ENCODE assay signal across 11 cellular contexts in the genomic region with DNA sequence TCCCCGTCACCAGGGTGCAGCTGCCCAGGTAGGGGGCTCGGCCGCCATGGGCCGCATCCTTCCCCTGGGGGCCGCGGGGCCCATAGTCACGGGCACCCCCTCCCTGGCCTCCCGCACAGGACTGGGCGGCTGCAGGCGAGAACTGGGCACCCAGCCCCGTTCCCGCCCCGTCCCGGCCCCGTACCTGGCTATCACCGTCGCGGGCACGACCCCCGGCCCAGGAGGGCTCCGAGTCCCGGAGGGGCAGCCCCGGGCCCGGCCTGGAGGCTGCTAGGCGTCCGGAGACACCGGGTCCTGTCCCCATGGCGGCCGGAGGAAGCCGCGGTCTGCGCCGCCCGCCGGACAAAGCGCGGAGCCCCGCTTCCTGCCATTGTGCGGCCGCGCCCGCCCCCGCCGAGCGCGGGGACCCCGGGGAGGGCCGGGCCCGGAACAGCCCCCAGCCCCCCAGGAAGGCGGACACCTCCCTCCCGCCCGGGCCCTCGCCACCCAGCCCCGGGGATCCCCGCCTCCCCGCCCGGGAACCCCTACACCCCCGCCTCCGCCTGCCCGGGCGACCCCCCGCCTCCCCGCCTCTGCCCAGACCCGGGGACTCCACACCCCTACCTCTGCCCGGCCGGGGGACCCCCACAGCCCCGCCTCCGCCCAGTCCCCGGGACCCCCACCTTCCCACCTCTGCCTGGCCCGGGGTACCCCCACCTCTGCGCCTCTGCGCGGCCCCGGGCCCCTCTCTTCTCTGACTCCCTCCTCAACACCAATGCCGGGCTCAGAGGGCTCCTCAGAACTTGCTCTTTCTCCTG. TPM values are rescaled to one million over a fixed set of nuclear protein-coding genes. Genes with fewer than 3 reads are reported as not detected.
DNase-seq lines count a peak whose midpoint lies in the region; ATAC-seq and TF ChIP-seq lines count a peak whose summit lies in the region.
"Had no signal": no experiment of that assay in that cellular context is flagged by ENCODE, and none has a peak within 500 bp of the region (broad histone marks: within the 10 kb centered on the region; RNA-seq: fewer than 3 reads in every experiment).

No MANE protein-coding gene starts in this region.

- DNase-seq in WERI-Rb-1 = no peak
- DNase-seq in heart left ventricle = peak in 1 of 5 donors; percentile 49
- no peak for DNase-seq in trophoblast cell
- no peak for DNase-seq in cerebellar cortex (ENCODE audit: low spot score)
- DNase-seq in NCI-H187 (lab: John Stamatoyannopoulos, UW) = no peak
- no peak for DNase-seq in stimulated activated CD4-positive, alpha-beta T cell treated with anti-CD3 and anti-CD28 coated beads, Interleukin-2, amount 100 ng/mL, for 24 hours
- DNase-seq: activated CD4-positive, alpha-beta memory T cell treated with anti-CD3 and anti-CD28 coated beads, Interleukin-2, amount 10 ng/mL, durations not matched to agents 7 days and 5 days; DND-41; effector CD4-positive, alpha-beta T cell had no signal

- peak overlapping the region; percentile 93 for H4K12ac ChIP-seq in trophoblast cell (ENCODE audit: low read depth, low read length)

- H3K27me3 ChIP-seq in BLaER1 treated with 17β-estradiol and CSF1 and Interleukin-3, amounts not matched to agents 10 nM and 100 nM = peaks cover 53 to 85% (median 67%) of the 10 kb centered on the region in 11 experiments
- no peaks in the 10 kb centered on the region for H3K27me3 ChIP-seq in WERI-Rb-1 (ENCODE audit: insufficient read depth, low read depth, severe bottlenecking)
- peaks cover 0 to 27% (median 4%) of the 10 kb centered on the region in 9 donors for H3K27me3 ChIP-seq in heart left ventricle
- H3K27me3 ChIP-seq in trophoblast cell (ENCODE audit: insufficient read depth, low read length) = no peaks in the 10 kb centered on the region

- H2BK12ac ChIP-seq in trophoblast cell (ENCODE audit: low read length) = peak overlapping the region; percentile 3

- H3K18ac ChIP-seq in trophoblast cell (ENCODE audit: low read length) = peak overlapping the region; percentile 91

- intact Hi-C loops in heart left ventricle (cut with DNase I) = loop anchor here in 9 of 10 donors (5.0 to 10.0 kb wide), 6 partner anchors 37 to 162 kb away; a partner anchor contains a TSS

- H4K8ac ChIP-seq in trophoblast cell (ENCODE audit: low read depth, low read length) = peak overlapping the region; percentile 97

- H4K20me1 ChIP-seq in BLaER1 treated with 17β-estradiol and CSF1 and Interleukin-3, amounts not matched to agents 10 nM and 100 nM = peaks cover 0 to 65% (median 24%) of the 10 kb centered on the region in 11 experiments; a peak in 15 of 22 replicates

- peak overlapping the region; percentile 58 for H2AFZ ChIP-seq in trophoblast cell (ENCODE audit: insufficient read depth, low read length, poor library complexity)

- TF ChIP-seq CTCF in WERI-Rb-1 (IDR thresholded peaks at IDR 0.05; ENCODE audit: low read depth, low read length) = no peak
- TF ChIP-seq CTCF in heart left ventricle (IDR thresholded peaks at IDR 0.05) = no peak

- no peak for TF ChIP-seq POLR2A in heart left ventricle (IDR thresholded peaks at IDR 0.05)

- no peak overlapping the region for H3K23ac ChIP-seq in trophoblast cell (ENCODE audit: low read length)

- peak overlapping the region; percentile 32 for H2BK5ac ChIP-seq in trophoblast cell (ENCODE audit: low read depth, low read length, poor library complexity)

- H3K79me1 ChIP-seq in trophoblast cell (ENCODE audit: low read length) = peaks cover 24% of the 10 kb centered on the region

- peak overlapping the region; percentile 67 to 84 (median 76) for H3K4me2 ChIP-seq in BLaER1 treated with 17β-estradiol and CSF1 and Interleukin-3, amounts not matched to agents 10 nM and 100 nM
- H3K4me2 ChIP-seq in trophoblast cell (ENCODE audit: low read length) = peak overlapping the region; percentile 82

- H2BK120ac ChIP-seq in trophoblast cell (ENCODE audit: insufficient read depth, low read length, poor library complexity) = peak overlapping the region; percentile 85

- peak in 3 of 4 donors; percentile 14 to 31 (median 20) for ATAC-seq in heart left ventricle
- ATAC-seq in HG03025 (IDR thresholded peaks at IDR 0.05; ENCODE audit: low FRiP score, unreplicated experiment) = no peak

- peaks cover 11 to 33% (median 30%) of the 10 kb centered on the region in 10 experiments; a peak in 18 of 20 replicates for H3K4me1 ChIP-seq in BLaER1 treated with 17β-estradiol and CSF1 and Interleukin-3, amounts not matched to agents 10 nM and 100 nM
- H3K4me1 ChIP-seq in heart left ventricle (peaks cover 2 to 42% (median 26%) of the 10 kb centered on the region in 12 donors), trophoblast cell (ENCODE audit: control insufficient read depth in 1 of 2, insufficient read depth in 2 of 2, low read length in 2 of 2) (peaks cover 21 to 25% of the 10 kb centered on the region in 2 experiments)

- 2 to 38% (median 4%) methylated on average over 6 to 75 of the region's 75 CpGs for WGBS in heart left ventricle, 4 donors
- WGBS in trophoblast cell (ENCODE audit: extremely low coverage, insufficient coverage, insufficient read length) = no CpG with 5 or more reads among the region's 75 CpGs

- peak overlapping the region; percentile 91 for H3K4ac ChIP-seq in trophoblast cell (ENCODE audit: low read depth, low read length)

- peak overlapping the region; percentile 91 for H3K14ac ChIP-seq in trophoblast cell (ENCODE audit: low read length)

- no peaks in the 10 kb centered on the region for H3K9me3 ChIP-seq in BLaER1 treated with 17β-estradiol and CSF1 and Interleukin-3, amounts not matched to agents 10 nM and 100 nM (replicated peaks in 1 of 11)
- H3K9me3 ChIP-seq in WERI-Rb-1 (ENCODE audit: severe bottlenecking) (no peaks in the 10 kb centered on the region), heart left ventricle (no peaks in the 10 kb centered on the region), trophoblast cell (ENCODE audit: insufficient read depth, low read depth, low read length) (no peaks in the 10 kb centered on the region)

- H3K9ac ChIP-seq in BLaER1 treated with 17β-estradiol and CSF1 and Interleukin-3, amounts not matched to agents 10 nM and 100 nM = peak overlapping the region in 7 of 11 experiments; percentile 7 to 65 (median 26); a peak in 6 of 22 replicates
- H3K9ac ChIP-seq in trophoblast cell (ENCODE audit: low read length) = peak overlapping the region; percentile 87

- H3K79me2 ChIP-seq in trophoblast cell (ENCODE audit: control insufficient read depth, insufficient read depth, low read length, poor library complexity) = peaks cover 10% of the 10 kb centered on the region

- peak overlapping the region; percentile 16 to 63 (median 46); a peak in 17 of 20 replicates for H3K4me3 ChIP-seq in BLaER1 treated with 17β-estradiol and CSF1 and Interleukin-3, amounts not matched to agents 10 nM and 100 nM
- H3K4me3 ChIP-seq in WERI-Rb-1 (ENCODE audit: low read depth, low read length) = peak overlapping the region; percentile 71
- H3K4me3 ChIP-seq in heart left ventricle = peak overlapping the region; percentile 44 to 71 (median 62)
- peak overlapping the region; percentile 79 for H3K4me3 ChIP-seq in trophoblast cell (ENCODE audit: low read depth, low read length)

- H4K91ac ChIP-seq in trophoblast cell (ENCODE audit: low read depth, low read length) = peak overlapping the region; percentile 94

- no peak overlapping the region for H3K27ac ChIP-seq in BLaER1 treated with 17β-estradiol and CSF1 and Interleukin-3, amounts not matched to agents 10 nM and 100 nM
- H3K27ac ChIP-seq in WERI-Rb-1 (peak overlapping the region; percentile 52; the same call in 1 of the 2 replicates), heart left ventricle (peak overlapping the region; percentile 56 to 93 (median 82)), trophoblast cell (ENCODE audit: low read depth, low read length) (no peak overlapping the region)

- H2AK5ac ChIP-seq in trophoblast cell (ENCODE audit: low read length) = peak overlapping the region; percentile 91

- no peaks in the 10 kb centered on the region for H3K36me3 ChIP-seq in BLaER1 treated with 17β-estradiol and CSF1 and Interleukin-3, amounts not matched to agents 10 nM and 100 nM
- H3K36me3 ChIP-seq in WERI-Rb-1 = no peaks in the 10 kb centered on the region
- H3K36me3 ChIP-seq in heart left ventricle = no peaks in the 10 kb centered on the region
- H3K36me3 ChIP-seq in trophoblast cell (ENCODE audit: control insufficient read depth in 1 of 2, insufficient read depth in 2 of 2, low read length in 2 of 2) = peaks cover 20 to 28% of the 10 kb centered on the region in 2 experiments

RNA-seq across cellular contexts. Expression of a gene that starts 6.1 kb away (rescaled TPM):
- total RNA-seq in heart left ventricle = 10 to 100 TPM; 10.8 to 20.2 (median 15.2) TPM
- 10 to 100 TPM in 1 of 2 donors, 1 to 10 TPM in 1; 7.2 to 18.5 TPM for polyA plus RNA-seq in heart left ventricle
- 31.1 and 31.3 TPM in 2 replicates for polyA plus RNA-seq in trophoblast cell (2013)

RNA-seq across cellular contexts. Expression of a gene that starts 19.4 kb away (rescaled TPM):
- 10 to 100 TPM in 3 of 9 donors, 1 to 10 TPM in 6; 5.2 to 11.6 (median 9.3) TPM for total RNA-seq in heart left ventricle
- 10 to 100 TPM in 1 of 2 donors, 1 to 10 TPM in 1; 4.7 to 17.5 TPM for polyA plus RNA-seq in heart left ventricle
- 22.6 and 23.0 TPM in 2 replicates for polyA plus RNA-seq in trophoblast cell (2013)

Comparison
In these comparisons a context has a peak if more than half of its experiments do, and no peak if none do; other contexts are left out.
1. H3K27ac ChIP-seq: peak in WERI-Rb-1 (single experiment) and heart left ventricle (12 of 12); none in BLaER1 treated with 17β-estradiol and CSF1 and Interleukin-3, amounts not matched to agents 10 nM and 100 nM (0 of 11) and trophoblast cell (single experiment).
2. Peak in every context shown above with its lines, with median percentiles within 50 percentile points of each other: H3K4me3 ChIP-seq.